8 cellular contexts compared by ENCODE assay signal in genomic region chr1:114345930-114346479, GRCh38.
DNase-seq lines count a peak whose midpoint lies in the region; ATAC-seq, FAIRE-seq and TF ChIP-seq lines count a peak whose summit lies in the region.

No MANE protein-coding gene starts in this region.

- H3K23ac ChIP-seq in H1 (ENCODE audit: insufficient read length), result no peak overlapping the region

- intact Hi-C loops in Panc1 (cut with micrococcal nuclease; ENCODE audit: unreplicated experiment), result loop anchor here (5.0 kb wide), 2 partner anchors 81 to 326 kb away; partner anchors contain the start of gene DENND2C

- no peaks in the 10 kb centered on the region for H3K27me3 ChIP-seq in Panc1 (ENCODE audit: control insufficient read depth, insufficient read depth, low read length)
- peaks cover 0 to 9% (median 3%) of the 10 kb centered on the region in 4 experiments; a peak in 2 of 7 replicates for H3K27me3 ChIP-seq in H1 (replicated peaks in 1 of 4; ENCODE audit: control insufficient read depth in 3 of 4, extremely low read depth in 1 of 4, insufficient read depth in 3 of 4, low read length in 3 of 4)
- no peaks in the 10 kb centered on the region for H3K27me3 ChIP-seq in mucosa of stomach (ENCODE audit: control insufficient read depth, insufficient read depth, low read length)

- H3K56ac ChIP-seq in H1 (replicated peaks; ENCODE audit: insufficient read length, low read depth, low read length), result no peak overlapping the region

- no peak for TF ChIP-seq EP300 in H1 (IDR thresholded peaks at IDR 0.05; ENCODE audit: borderline replicate concordance in 1 of 2, low read depth in 2 of 2, low read length in 2 of 2)

- no peak overlapping the region for H3K18ac ChIP-seq in H1 (ENCODE audit: extremely low read depth, low read length)

- H2BK12ac ChIP-seq in H1 (ENCODE audit: low read depth, low read length), result peak overlapping the region; percentile 91; the same call in 1 of the 2 replicates

- peak overlapping the region; percentile 5 to 75 for H3K4me2 ChIP-seq in H1 (ENCODE audit: insufficient read depth in 1 of 2, low read depth in 2 of 2, low read length in 2 of 2)

- H3K4me3 ChIP-seq in Panc1 (ENCODE audit: low read depth in 2 of 2, low read length in 2 of 2), result peak overlapping the region; percentile 37 to 67
- peak overlapping the region; percentile 8 to 56 (median 25); a peak in 6 of 8 replicates for H3K4me3 ChIP-seq in H1 (ENCODE audit: extremely low read depth in 1 of 4, insufficient read depth in 2 of 4, low read depth in 3 of 4, low read length in 4 of 4)
- H3K4me3 ChIP-seq in mucosa of stomach (ENCODE audit: low read length), result peak overlapping the region; percentile 77

- peak overlapping the region; percentile 6; the same call in 1 of the 2 replicates for H2BK5ac ChIP-seq in H1 (ENCODE audit: low read depth, low read length)

- H3K36me3 ChIP-seq in Panc1 (ENCODE audit: control insufficient read depth, insufficient read depth, low read length) (no peaks in the 10 kb centered on the region), H1 (ENCODE audit: control insufficient read depth in 2 of 4, insufficient read depth in 4 of 4, low read length in 3 of 4) (no peaks in the 10 kb centered on the region), mucosa of stomach (ENCODE audit: control insufficient read depth, insufficient read depth, low read length) (no peaks in the 10 kb centered on the region)

- peak in 1 of 2 experiments; percentile 30; a peak in 1 of 3 replicates for TF ChIP-seq POLR2A in H1 (IDR thresholded peaks at IDR 0.05; ENCODE audit: control extremely low read depth in 1 of 2, low read depth in 2 of 2, low read length in 2 of 2)

- H4K91ac ChIP-seq in H1 (replicated peaks; ENCODE audit: insufficient read length, low read length), result no peak overlapping the region

- H2BK20ac ChIP-seq in H1 (ENCODE audit: low read length), result no peak overlapping the region; the same call in 1 of the 2 replicates

- in situ Hi-C loops in Panc1 (cut with HindIII; ENCODE audit: low pct_unique_long_range_greater_than_20kb, low sequenced_read_pairs), result no loop called here

- no peaks in the 10 kb centered on the region for H3K79me1 ChIP-seq in H1 (ENCODE audit: low read depth, low read length)

- peak overlapping the region; percentile 88; the same call in 1 of the 2 replicates for H2BK15ac ChIP-seq in H1 (ENCODE audit: low read length)

- H4K8ac ChIP-seq in H1 (ENCODE audit: extremely low read depth, insufficient read depth, low read length), result peak overlapping the region; percentile 70; the same call in 1 of the 2 replicates

- ATAC-seq in HG02943 (IDR thresholded peaks at IDR 0.05; ENCODE audit: low read depth, unreplicated experiment) (peak; percentile 41), Panc1 (peak; percentile 83)

- TF ChIP-seq RAD21 in H1 (IDR thresholded peaks at IDR 0.05 in 1 of 2, conservative IDR thresholded peaks at IDR 0.05 in 1 of 2; ENCODE audit: low read depth in 2 of 2, low read length in 2 of 2), result no peak

- H4K20me1 ChIP-seq in H1 (replicated peaks in 1 of 2; ENCODE audit: control insufficient read depth in 1 of 2, insufficient read depth in 2 of 2, low read length in 2 of 2), result no peaks in the 10 kb centered on the region

- H3K9ac ChIP-seq in H1 (replicated peaks in 1 of 4; ENCODE audit: extremely low read depth in 1 of 4, low read depth in 3 of 4, low read length in 3 of 4), result peak overlapping the region in 2 of 4 experiments; percentile 49 to 52; a peak in 3 of 7 replicates
- H3K9ac ChIP-seq in mucosa of stomach (ENCODE audit: low read length), result peak overlapping the region; percentile 62

- no peak overlapping the region for H2AK5ac ChIP-seq in H1 (ENCODE audit: low read depth, low read length)

- CTCF ChIA-PET in Panc1 (lab: Charles Lee), result interaction anchor here (0.6 kb wide), 1 partner anchor 41 kb away, joined by 3 read pairs; no protein-coding TSS in a partner anchor
- CTCF ChIA-PET in H1 (lab: Charles Lee; ENCODE audit: partially characterized antibody), result interaction anchor here (0.7 to 3.6 kb wide), 34 partner anchors 8 to 407 kb away, joined by 3 to 21 read pairs (median 4); partner anchors contain the start of gene NRAS

- H3K4me1 ChIP-seq in Panc1 (ENCODE audit: control insufficient read depth, insufficient read depth, low read length) (no peaks in the 10 kb centered on the region), H1 (replicated peaks in 1 of 4; ENCODE audit: control insufficient read depth in 3 of 4, insufficient read depth in 4 of 4, low read length in 3 of 4) (peaks cover 0 to 10% (median 5%) of the 10 kb centered on the region in 4 experiments; a peak in 4 of 7 replicates), mucosa of stomach (ENCODE audit: control insufficient read depth, insufficient read depth, low read length) (peaks cover 7% of the 10 kb centered on the region)

- no TSS peak for BruUV-seq in Panc1 (replicated peaks; lab: Mats Ljungman, UMichigan)

- H3K27ac ChIP-seq in Panc1 (ENCODE audit: low read length) (no peak overlapping the region), H1 (ENCODE audit: low read depth, low read length) (no peak overlapping the region)

- no peaks in the 10 kb centered on the region for H3K9me3 ChIP-seq in Panc1 (ENCODE audit: control insufficient read depth, insufficient read depth, low read depth, low read length)
- H3K9me3 ChIP-seq in H1 (ENCODE audit: insufficient read depth in 2 of 2, low read depth in 1 of 2, low read length in 1 of 2), result no peaks in the 10 kb centered on the region
- H3K9me3 ChIP-seq in mucosa of stomach (ENCODE audit: control insufficient read depth, low read length), result no peaks in the 10 kb centered on the region

- FAIRE-seq in H1 (lab: Jason Lieb, UNC), result no peak

- peak; percentile 64 for DNase-seq in activated CD8-positive, alpha-beta memory T cell treated with anti-CD3 and anti-CD28 coated beads for 24 hours
- DNase-seq in activated CD8-positive, alpha-beta memory T cell treated with anti-CD3 and anti-CD28 coated beads, Interleukin-2, amount 50 U/mL, for 4 hours, result no peak
- DNase-seq in Panc1 (ENCODE audit: low read depth, low spot score) (no peak), H1 (ENCODE audit: low read depth in 1 of 2, low spot score in 2 of 2) (peak in 1 of 2 experiments; percentile 83), OCI-M2 (lab: John Stamatoyannopoulos, UW; ENCODE audit: unreplicated experiment) (no peak), NOMO-1 treated with dmso at 0.1 percent for 144 hours (lab: John Stamatoyannopoulos, UW; ENCODE audit: unreplicated experiment) (no peak)

- no peak overlapping the region for H3K4ac ChIP-seq in H1 (replicated peaks; ENCODE audit: insufficient read length, low read depth, low read length)

- TF ChIP-seq CTCF in Panc1 (IDR thresholded peaks at IDR 0.05) (no peak), H1 (IDR thresholded peaks at IDR 0.05; ENCODE audit: control extremely low read depth in 1 of 3, insufficient read depth in 1 of 3, low read depth in 1 of 3, low read length in 3 of 3) (no peak)

- POLR2A ChIA-PET in Panc1 (lab: Charles Lee), result no interaction called here
- POLR2A ChIA-PET in H1 (lab: Charles Lee; ENCODE audit: partially characterized antibody), result interaction anchor here (0.8 to 1.4 kb wide), 4 partner anchors 26 to 370 kb away, joined by 3 read pairs; partner anchors contain the start of gene OLFML3

- WGBS in H1 (ENCODE audit: extremely low coverage in 1 of 2, insufficient coverage in 1 of 2, insufficient read length in 1 of 2, insufficient replicate concordance in 2 of 2, low coverage in 1 of 2, low lambda C conversion rate in 2 of 2, missing lambda C conversion rate in 1 of 2), 2 experiments, result 23% methylated on average over 16 of the region's 24 CpGs; no CpG with 5 or more reads in 1 of the 2 experiments

- H3K14ac ChIP-seq in H1 (ENCODE audit: insufficient read length), result no peak overlapping the region

- peak overlapping the region; percentile 99 for H2AFZ ChIP-seq in H1 (ENCODE audit: low read length)

- H3K79me2 ChIP-seq in H1 (ENCODE audit: control insufficient read depth in 1 of 2, insufficient read depth in 2 of 2, low read length in 2 of 2), result no peaks in the 10 kb centered on the region

- H2BK120ac ChIP-seq in H1 (replicated peaks; ENCODE audit: low read depth, low read length), result no peak overlapping the region

- peaks cover 2% of the 10 kb centered on the region; the same call in 1 of the 2 replicates for H3K23me2 ChIP-seq in H1 (ENCODE audit: low read depth, low read length)

- H4K5ac ChIP-seq in H1 (ENCODE audit: insufficient read length, low read depth, low read length), result no peak overlapping the region

TF ChIP-seq in H1, 55 proteins besides CTCF, POLR2A, EP300 and RAD21:
- TF ChIP-seq E2F6 (IDR thresholded peaks at IDR 0.05), result peak; percentile 21; the same call in 1 of the 2 replicates
- no peak for TF ChIP-seq SIN3A (conservative IDR thresholded peaks at IDR 0.05 in 1 of 2, IDR thresholded peaks at IDR 0.05 in 1 of 2; ENCODE audit: low read depth in 1 of 2, low read length in 2 of 2)
- TF ChIP-seq SUZ12 (IDR thresholded peaks at IDR 0.05; ENCODE audit: low read length), result 0 out of 2 replicates have a peak, but pooled peaks have one; percentile 16
- TF ChIP-seq RBBP5 (IDR thresholded peaks at IDR 0.05; ENCODE audit: borderline replicate concordance, low read depth, low read length), result 0 out of 2 replicates have a peak, but pooled peaks have one; percentile 40
- TF ChIP-seq TAF1 (IDR thresholded peaks at IDR 0.05; ENCODE audit: low read depth, low read length), result peak; percentile 3; the same call in 1 of the 2 replicates
- peak; percentile 42 for TF ChIP-seq KDM4A (IDR thresholded peaks at IDR 0.05; ENCODE audit: low read depth, low read length, severe bottlenecking)
- TF ChIP-seq TBP (IDR thresholded peaks at IDR 0.05; ENCODE audit: low read depth, low read length), result no peak
- peak; percentile 8 for TF ChIP-seq EZH2 (IDR thresholded peaks at IDR 0.05; ENCODE audit: low read depth, low read length, severe bottlenecking)
- no peak for TF ChIP-seq GABPA (IDR thresholded peaks at IDR 0.05; ENCODE audit: borderline replicate concordance, insufficient read depth, low read length)
- TF ChIP-seq ZNF274 (IDR thresholded peaks at IDR 0.05; ENCODE audit: borderline replicate concordance, extremely low read depth, low read length), result no peak
- no peak for TF ChIP-seq NRF1 (IDR thresholded peaks at IDR 0.05; ENCODE audit: low read depth, low read length)

Comparison
In these comparisons a context has a peak if more than half of its experiments do, and no peak if none do; other contexts are left out.
1. H3K4me3 ChIP-seq: peak in every context shown above with its lines; median percentile 77 in mucosa of stomach; 52 in Panc1; 25 in H1.